Comparison of ENCODE assay signal across 11 cellular contexts in genomic region chr14:64952598-64953309, GRCh38. TPM values are rescaled to one million over a fixed set of nuclear protein-coding genes. Genes with fewer than 3 reads are reported as not detected.
DNase-seq lines count a peak whose midpoint lies in the region; ATAC-seq and TF ChIP-seq lines count a peak whose summit lies in the region.
"Had no signal": no experiment of that assay in that cellular context is flagged by ENCODE, and none has a peak within 500 bp of the region (broad histone marks: within the 10 kb centered on the region; RNA-seq: fewer than 3 reads in every experiment).

No MANE protein-coding gene starts in this region.

- no peak for TF ChIP-seq CTCF in omental fat pad (IDR thresholded peaks at IDR 0.05)

- ATAC-seq in GM18858 (IDR thresholded peaks at IDR 0.05; ENCODE audit: unreplicated experiment) (peak; percentile 55), HG03378 (IDR thresholded peaks at IDR 0.05; ENCODE audit: unreplicated experiment) (peak; percentile 64), omental fat pad (ENCODE audit: low FRiP score) (no peak)
- ATAC-seq: sciatic nerve had no signal

- DNase-seq in Ammon's horn (ENCODE audit: low spot score) (peak; percentile 4), GM03348 (ENCODE audit: low spot score) (no peak), omental fat pad (ENCODE audit: low spot score) (no peak), A172 (ENCODE audit: low spot score) (no peak), LoVo (ENCODE audit: low spot score) (no peak)

- H3K27ac ChIP-seq in cingulate gyrus (ENCODE audit: low read depth, low read length), result peak overlapping the region; percentile 42

RNA-seq across cellular contexts. Expression of gene GPX2, which starts 10.2 kb away (rescaled TPM):
- total RNA-seq in omental fat pad, result not detected
- not detected in 2 replicates for total RNA-seq in A172 (2014; rRNA removed; shearing (Covaris generic))
- total RNA-seq: glomerular endothelial cell, RPMI7951, sciatic nerve had no signal

RNA-seq across cellular contexts. Expression of gene RAB15, which starts 19.4 kb away (rescaled TPM):
- total RNA-seq in omental fat pad, result 1 to 10 TPM; 1.6 to 3.8 (median 2.4) TPM
- 42.3 and 45.8 TPM in 2 replicates for total RNA-seq in A172 (2014; rRNA removed; shearing (Covaris generic))

RNA-seq across cellular contexts. Expression of gene FNTB, which starts 33.9 kb away (rescaled TPM):
- total RNA-seq in omental fat pad, result 10 to 100 TPM in 3 of 4 donors, 1 to 10 TPM in 1; 8.4 to 16.7 (median 13.7) TPM
- 7.4 and 9.0 TPM in 2 replicates for total RNA-seq in A172 (2014; rRNA removed; shearing (Covaris generic))

RNA-seq across cellular contexts. Expression of gene CHURC1, which starts 38.5 kb away (rescaled TPM):
- total RNA-seq in omental fat pad, result 100 to 1,000 TPM in 1 of 4 donors, 10 to 100 TPM in 3; 53.6 to 113 (median 81.9) TPM
- 31.0 and 32.6 TPM in 2 replicates for total RNA-seq in A172 (2014; rRNA removed; shearing (Covaris generic))
